ENCODE assay signal across 9 cellular contexts in the genomic region with DNA sequence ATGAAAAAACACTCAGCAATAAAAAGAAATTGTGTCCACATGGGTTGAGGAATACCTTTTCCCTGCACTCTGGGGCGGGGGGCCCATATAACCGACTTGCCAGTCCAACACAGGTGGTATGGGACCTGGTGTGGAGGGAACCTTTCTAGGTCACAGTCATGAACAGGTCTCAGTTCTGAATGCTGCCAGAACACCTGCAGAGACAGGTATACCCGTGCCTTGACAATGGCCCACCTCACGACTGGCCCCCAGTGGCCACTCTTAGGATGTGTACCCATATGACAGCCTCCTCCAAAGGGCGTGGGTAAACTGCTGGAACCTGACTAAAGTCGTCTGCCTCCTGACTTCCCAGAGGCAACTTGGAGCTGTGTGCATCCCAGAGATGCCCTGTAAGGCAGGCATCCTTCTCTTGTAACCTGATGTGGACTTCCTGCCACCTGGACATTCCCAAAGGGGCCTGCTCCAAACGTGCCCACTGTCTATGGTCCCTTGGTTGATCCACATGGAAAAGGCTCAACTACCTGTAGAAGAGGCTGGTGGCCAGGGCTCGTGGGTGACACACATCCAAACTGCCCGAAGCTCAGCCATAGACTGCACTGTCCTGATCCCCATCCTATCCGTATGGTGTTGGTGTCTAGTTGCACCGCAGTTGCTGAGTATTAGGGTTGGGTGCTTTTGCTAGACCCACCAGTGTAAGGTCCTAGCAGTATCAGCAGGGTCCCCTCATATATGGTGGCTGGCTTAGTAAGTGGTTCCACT.
DNase-seq lines count a peak whose midpoint lies in the region; ATAC-seq and TF ChIP-seq lines count a peak whose summit lies in the region.
"Had no signal": no experiment of that assay in that cellular context is flagged by ENCODE, and none has a peak within 500 bp of the region (broad histone marks: within the 10 kb centered on the region; RNA-seq: fewer than 3 reads in every experiment).

No MANE protein-coding gene starts in this region.

- H3K36me3 Mint-ChIP-seq in MCF 10A (ENCODE audit: insufficient read depth, unreplicated experiment), result no peaks in the 10 kb centered on the region

- peak; percentile 18 for DNase-seq in Right ventricle myocardium superior
- DNase-seq in right cardiac atrium, result no peak
- DNase-seq in SHP77 (lab: John Stamatoyannopoulos, UW), result peak; percentile 37 to 49
- DNase-seq in left colon, result peak in 1 of 2 donors; percentile 38
- DNase-seq in ureter (ENCODE audit: low spot score), result peak; percentile 45
- no peak for DNase-seq in effector memory CD4-positive, alpha-beta T cell
- DNase-seq in MCF 10A (ENCODE audit: unreplicated experiment), result no peak

- no peak overlapping the region for H3K4me3 ChIP-seq in right cardiac atrium (ENCODE audit: low read length)
- H3K4me3 ChIP-seq in effector memory CD4-positive, alpha-beta T cell (ENCODE audit: insufficient read depth, low read depth, low read length, poor library complexity, severe bottlenecking), result no peak overlapping the region

- H3K4me1 Mint-ChIP-seq in MCF 10A (ENCODE audit: insufficient read depth, unreplicated experiment), result no peaks in the 10 kb centered on the region

- no peaks in the 10 kb centered on the region for H3K27me3 Mint-ChIP-seq in MCF 10A (ENCODE audit: insufficient read depth, unreplicated experiment)

- no peak for ATAC-seq in Right ventricle myocardium superior (ENCODE audit: poor library complexity)
- ATAC-seq in right cardiac atrium, result no peak
- ATAC-seq in left colon, result peak; percentile 94
- ATAC-seq in HG02610 (IDR thresholded peaks at IDR 0.05; ENCODE audit: unreplicated experiment), result no peak

- no peak for TF ChIP-seq CTCF in MCF 10A (IDR thresholded peaks at IDR 0.05; ENCODE audit: unreplicated experiment)

- no peak overlapping the region for H3K27ac ChIP-seq in right cardiac atrium (ENCODE audit: low read length)
- H3K27ac ChIP-seq in effector memory CD4-positive, alpha-beta T cell (ENCODE audit: insufficient read depth, low read length, poor library complexity, severe bottlenecking), result no peak overlapping the region
- H3K27ac ChIP-seq: epithelial cell of prostate had no signal

- POLR2A ChIA-PET in MCF 10A (lab: Yijun Ruan, JAX), result no interaction called here

- no peaks in the 10 kb centered on the region for H3K4me1 ChIP-seq in right cardiac atrium (ENCODE audit: control insufficient read depth, insufficient read depth, low read length)
- H3K4me1 ChIP-seq in effector memory CD4-positive, alpha-beta T cell (ENCODE audit: control insufficient read depth, insufficient read depth, low read length, poor library complexity, severe bottlenecking), result no peaks in the 10 kb centered on the region

- H3K27me3 ChIP-seq in right cardiac atrium (ENCODE audit: control insufficient read depth, insufficient read depth), result no peaks in the 10 kb centered on the region
- H3K27me3 ChIP-seq in effector memory CD4-positive, alpha-beta T cell (replicated peaks; ENCODE audit: control insufficient read depth, insufficient read depth, low read length, poor library complexity, severe bottlenecking), result no peaks in the 10 kb centered on the region

- H3K9me3 Mint-ChIP-seq in MCF 10A (ENCODE audit: unreplicated experiment), result peaks cover 30% of the 10 kb centered on the region

- CTCF ChIA-PET in MCF 10A (lab: Yijun Ruan, JAX), result no interaction called here

- H3K4me3 Mint-ChIP-seq in MCF 10A (ENCODE audit: unreplicated experiment), result no peak overlapping the region

- intact Hi-C loops in Right ventricle myocardium superior (cut with DNase I), result no loop called here
- intact Hi-C loops in right cardiac atrium (cut with DNase I), result no loop called here
- intact Hi-C loops in left colon (cut with DNase I, micrococcal nuclease), result no loop called here
- intact Hi-C loops in MCF 10A (cut with micrococcal nuclease), result no loop called here

- no peaks in the 10 kb centered on the region for H3K9me3 ChIP-seq in right cardiac atrium (ENCODE audit: control insufficient read depth, low read length)
- H3K9me3 ChIP-seq in effector memory CD4-positive, alpha-beta T cell (ENCODE audit: control insufficient read depth, low read length), result no peaks in the 10 kb centered on the region

- no peak overlapping the region for H3K27ac Mint-ChIP-seq in MCF 10A (ENCODE audit: low read depth, unreplicated experiment)

- H3K36me3 ChIP-seq in effector memory CD4-positive, alpha-beta T cell (ENCODE audit: control insufficient read depth, insufficient read depth, low read length), result no peaks in the 10 kb centered on the region

- no TSS peak for BruUV-seq in MCF 10A (replicated peaks; lab: Mats Ljungman, UMichigan)

- 42% methylated on average over 11 of the region's 11 CpGs for WGBS in right cardiac atrium

Comparison
In these comparisons a context has a peak if more than half of its experiments do, and no peak if none do; other contexts are left out.
1. DNase-seq: peak in Right ventricle myocardium superior (single experiment), SHP77 (2 of 2) and ureter (single experiment); none in right cardiac atrium (0 of 3), effector memory CD4-positive, alpha-beta T cell (0 of 3) and MCF 10A (single experiment).